ENCODE assay signal across 21 cellular contexts in the genomic region with DNA sequence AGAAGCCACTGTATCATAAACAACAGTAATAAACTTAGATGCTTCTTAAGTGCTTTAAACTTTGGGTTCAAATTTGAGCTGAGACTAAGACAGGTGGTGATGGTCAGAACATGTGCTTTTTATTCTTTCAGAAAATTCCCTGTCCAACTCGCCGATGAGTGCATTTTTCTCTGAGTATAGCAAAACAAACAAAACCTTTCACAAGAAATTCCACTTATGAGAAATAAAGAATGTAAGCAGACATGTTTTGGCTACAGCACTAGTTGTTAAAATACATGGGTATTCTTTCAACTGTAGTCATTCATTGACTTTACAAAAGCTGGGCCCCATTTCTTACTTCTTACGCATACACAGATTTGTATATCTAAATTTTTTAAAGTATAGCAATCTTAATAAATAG.
DNase-seq lines count a peak whose midpoint lies in the region; ATAC-seq and TF ChIP-seq lines count a peak whose summit lies in the region.
"Had no signal": no experiment of that assay in that cellular context is flagged by ENCODE, and none has a peak within 500 bp of the region (broad histone marks: within the 10 kb centered on the region; RNA-seq: fewer than 3 reads in every experiment).

No MANE protein-coding gene starts in this region.

- H3K18ac ChIP-seq in neuronal stem cell (ENCODE audit: low read length): no peak overlapping the region

- no peaks in the 10 kb centered on the region for H3K27me3 Mint-ChIP-seq in HFFc6 (ENCODE audit: insufficient read depth)
- H3K27me3 Mint-ChIP-seq: activated T-cell treated with anti-CD3 and anti-CD28 coated beads, Interleukin-2, amount 50 U/mL, for 24 hours had no signal

- no peaks in the 10 kb centered on the region for H4K20me1 ChIP-seq in hepatocyte (ENCODE audit: insufficient read depth, poor library complexity, severe bottlenecking)

- no peak overlapping the region for H2BK120ac ChIP-seq in neuronal stem cell (ENCODE audit: low read depth, low read length)

- H3K9me3 Mint-ChIP-seq in HFFc6: no peaks in the 10 kb centered on the region

- no peak overlapping the region for H3K23ac ChIP-seq in neuronal stem cell (ENCODE audit: low read depth, low read length, poor library complexity)

- TF ChIP-seq POLR2A in upper lobe of left lung (IDR thresholded peaks at IDR 0.05): no peak

- peak; percentile 26 to 79 for ATAC-seq in upper lobe of left lung (ENCODE audit: low FRiP score in 2 of 2)
- ATAC-seq: activated CD8-positive, alpha-beta T cell treated with anti-CD3 and anti-CD28 coated beads, Interleukin-2, amount 10 ng/mL, durations not matched to agents 7 days and 5 days; activated naive CD4-positive, alpha-beta T cell treated with anti-CD3 and anti-CD28 coated beads, Interleukin-2, amount 50 U/mL, for 72 hours; right cardiac atrium had no signal

- no peak overlapping the region for H3K4me3 ChIP-seq in brain microvascular endothelial cell (ENCODE audit: low read depth, low read length)
- H3K4me3 ChIP-seq in hepatocyte: no peak overlapping the region
- H3K4me3 ChIP-seq in upper lobe of left lung: no peak overlapping the region
- H3K4me3 ChIP-seq in neuronal stem cell (ENCODE audit: low read length in 2 of 2): no peak overlapping the region
- H3K4me3 ChIP-seq: dorsolateral prefrontal cortex, left ventricle myocardium inferior, SJCRH30 had no signal

- H2BK12ac ChIP-seq in neuronal stem cell (ENCODE audit: low read length): no peak overlapping the region

- H3K4ac ChIP-seq in neuronal stem cell (ENCODE audit: low read length): no peak overlapping the region

- no peak overlapping the region for H4K8ac ChIP-seq in neuronal stem cell (ENCODE audit: low read depth, low read length)

- H4K91ac ChIP-seq in neuronal stem cell (ENCODE audit: low read depth, low read length, poor library complexity): no peak overlapping the region

- no peak overlapping the region for H2BK15ac ChIP-seq in neuronal stem cell (ENCODE audit: low read length)

- H3K4me2 ChIP-seq in hepatocyte: no peak overlapping the region
- H3K4me2 ChIP-seq in neuronal stem cell (ENCODE audit: insufficient read depth, low read length, poor library complexity, severe bottlenecking): no peak overlapping the region

- 44% methylated on average over 3 of the region's 3 CpGs for WGBS in hepatocyte (ENCODE audit: low lambda C conversion rate, missing lambda C conversion rate)
- WGBS in upper lobe of left lung, 2 donors: 52 to 63% methylated on average over 3 of the region's 3 CpGs
- no CpG with 5 or more reads among the region's 3 CpGs for WGBS in neuronal stem cell (ENCODE audit: extremely low coverage in 2 of 2, insufficient read length in 2 of 2, insufficient replicate concordance in 1 of 2), 2 donors

- TF ChIP-seq CTCF in HFFc6 (IDR thresholded peaks at IDR 0.05) (no peak), brain microvascular endothelial cell (IDR thresholded peaks at IDR 0.05; ENCODE audit: low read depth, low read length, missing control alignments) (no peak), hepatocyte (IDR thresholded peaks at IDR 0.05; ENCODE audit: poor library complexity) (no peak), upper lobe of left lung (IDR thresholded peaks at IDR 0.05) (no peak)

- in situ Hi-C loops in brain microvascular endothelial cell (cut with HindIII; ENCODE audit: low pct_ligation_motif_present, low sequenced_read_pairs): no loop called here

- no peak overlapping the region for H3K27ac Mint-ChIP-seq in HFFc6
- H3K27ac Mint-ChIP-seq: activated CD8-positive, alpha-beta T cell treated with anti-CD3 and anti-CD28 coated beads, Interleukin-2, amount 10 ng/mL, durations not matched to agents 7 days and 5 days; activated naive CD4-positive, alpha-beta T cell treated with anti-CD3 and anti-CD28 coated beads, Interleukin-2, amount 50 U/mL, for 72 hours; activated T-cell treated with anti-CD3 and anti-CD28 coated beads, Interleukin-2, amount 50 U/mL, for 24 hours had no signal

- H3K36me3 Mint-ChIP-seq in HFFc6 (ENCODE audit: low read depth): no peaks in the 10 kb centered on the region
- H3K36me3 Mint-ChIP-seq: activated naive CD4-positive, alpha-beta T cell treated with anti-CD3 and anti-CD28 coated beads, Interleukin-2, amount 50 U/mL, for 72 hours had no signal

- H3K14ac ChIP-seq in neuronal stem cell (ENCODE audit: low read length): no peak overlapping the region

- H3K9me2 ChIP-seq in hepatocyte (replicated peaks; ENCODE audit: insufficient read depth): no peaks in the 10 kb centered on the region

- H3K36me3 ChIP-seq in brain microvascular endothelial cell (replicated peaks) (no peaks in the 10 kb centered on the region), hepatocyte (replicated peaks; ENCODE audit: insufficient read depth, low read depth) (no peaks in the 10 kb centered on the region), upper lobe of left lung (no peaks in the 10 kb centered on the region), neuronal stem cell (replicated peaks in 1 of 2; ENCODE audit: control insufficient read depth in 2 of 2, insufficient read depth in 2 of 2, low read length in 2 of 2) (no peaks in the 10 kb centered on the region)
- H3K36me3 ChIP-seq: left ventricle myocardium inferior, SJCRH30 had no signal

- H3K27ac ChIP-seq in brain microvascular endothelial cell (peak overlapping the region; percentile 34), hepatocyte (peak overlapping the region; percentile 8), upper lobe of left lung (peak overlapping the region in 1 of 4 donors; percentile 17), neuronal stem cell (replicated peaks; ENCODE audit: low read length) (no peak overlapping the region)
- H3K27ac ChIP-seq: dorsolateral prefrontal cortex, left ventricle myocardium inferior, SJCRH30 had no signal

- no peaks in the 10 kb centered on the region for H3K27me3 ChIP-seq in brain microvascular endothelial cell (replicated peaks)
- H3K27me3 ChIP-seq in hepatocyte: no peaks in the 10 kb centered on the region
- no peaks in the 10 kb centered on the region for H3K27me3 ChIP-seq in upper lobe of left lung
- no peaks in the 10 kb centered on the region for H3K27me3 ChIP-seq in neuronal stem cell (ENCODE audit: control insufficient read depth in 3 of 3, insufficient read depth in 3 of 3, low read depth in 1 of 3, low read length in 3 of 3)
- H3K27me3 ChIP-seq: dorsolateral prefrontal cortex, SJCRH30 had no signal

- peaks cover 35% of the 10 kb centered on the region for H3K4me1 Mint-ChIP-seq in HFFc6 (ENCODE audit: low read depth)

- H3K4me1 ChIP-seq in hepatocyte (ENCODE audit: insufficient read depth) (peaks cover 10% of the 10 kb centered on the region), upper lobe of left lung (peaks cover 0 to 9% (median 0%) of the 10 kb centered on the region in 4 donors), neuronal stem cell (ENCODE audit: control insufficient read depth in 2 of 2, insufficient read depth in 1 of 2, low read depth in 1 of 2, low read length in 2 of 2) (peaks cover 4 to 5% of the 10 kb centered on the region in 2 donors)
- H3K4me1 ChIP-seq: left ventricle myocardium inferior had no signal

- no peak overlapping the region for H2AK5ac ChIP-seq in neuronal stem cell (ENCODE audit: low read depth, low read length)

- DNase-seq in HFFc6: peak; percentile 28
- DNase-seq in brain microvascular endothelial cell: no peak
- DNase-seq in hepatocyte (ENCODE audit: low spot score): no peak
- DNase-seq in upper lobe of left lung: no peak
- no peak for DNase-seq in NCI-H1694 (lab: John Stamatoyannopoulos, UW)
- no peak for DNase-seq in neuronal stem cell (ENCODE audit: low spot score)
- no peak for DNase-seq in SW 1271 (lab: John Stamatoyannopoulos, UW)
- DNase-seq: activated CD8-positive, alpha-beta T cell treated with anti-CD3 and anti-CD28 coated beads, Interleukin-2, amount 10 ng/mL, durations not matched to agents 7 days and 5 days; activated T-cell treated with anti-CD3 and anti-CD28 coated beads, Interleukin-2, amount 50 U/mL, for 24 hours; C1 segment of cervical spinal cord; dorsolateral prefrontal cortex; glutamatergic neuron; H7; left ventricle myocardium inferior; NCI-H2171 treated with DMSO at 0.1 percent for 48 hours; NCI-H82; nucleus accumbens; right cardiac atrium; SJCRH30; stimulated activated CD4-positive, alpha-beta T cell treated with anti-CD3 and anti-CD28 coated beads, Interleukin-15, amount 100 ng/mL, for 24 hours had no signal

- peak in 1 of 4 donors; percentile 13 for TF ChIP-seq EP300 in upper lobe of left lung (IDR thresholded peaks at IDR 0.05)

- H3K79me1 ChIP-seq in neuronal stem cell (ENCODE audit: low read depth, low read length): no peaks in the 10 kb centered on the region

- no peak overlapping the region for H3K4me3 Mint-ChIP-seq in HFFc6
- H3K4me3 Mint-ChIP-seq: activated CD8-positive, alpha-beta T cell treated with anti-CD3 and anti-CD28 coated beads, Interleukin-2, amount 10 ng/mL, durations not matched to agents 7 days and 5 days; activated T-cell treated with anti-CD3 and anti-CD28 coated beads, Interleukin-2, amount 50 U/mL, for 24 hours had no signal

- H2AFZ ChIP-seq in hepatocyte: no peak overlapping the region
- no peak overlapping the region for H2AFZ ChIP-seq in neuronal stem cell (ENCODE audit: low read length)

- H2BK5ac ChIP-seq in neuronal stem cell (ENCODE audit: low read length): no peak overlapping the region

- no peak overlapping the region for H3K9ac ChIP-seq in neuronal stem cell (ENCODE audit: low read depth, low read length, poor library complexity)

- H3K9me3 ChIP-seq in hepatocyte (ENCODE audit: low read depth): no peaks in the 10 kb centered on the region
- H3K9me3 ChIP-seq in upper lobe of left lung: no peaks in the 10 kb centered on the region
- H3K9me3 ChIP-seq in neuronal stem cell (replicated peaks in 1 of 2; ENCODE audit: control insufficient read depth in 2 of 2, insufficient read depth in 1 of 2, low read depth in 1 of 2, low read length in 2 of 2): peaks cover 0 to 3% of the 10 kb centered on the region in 2 donors
- H3K9me3 ChIP-seq: left ventricle myocardium inferior, SJCRH30 had no signal

- H3K79me2 ChIP-seq in hepatocyte: no peaks in the 10 kb centered on the region
